8 cellular contexts compared by ENCODE assay signal in the genomic region with DNA sequence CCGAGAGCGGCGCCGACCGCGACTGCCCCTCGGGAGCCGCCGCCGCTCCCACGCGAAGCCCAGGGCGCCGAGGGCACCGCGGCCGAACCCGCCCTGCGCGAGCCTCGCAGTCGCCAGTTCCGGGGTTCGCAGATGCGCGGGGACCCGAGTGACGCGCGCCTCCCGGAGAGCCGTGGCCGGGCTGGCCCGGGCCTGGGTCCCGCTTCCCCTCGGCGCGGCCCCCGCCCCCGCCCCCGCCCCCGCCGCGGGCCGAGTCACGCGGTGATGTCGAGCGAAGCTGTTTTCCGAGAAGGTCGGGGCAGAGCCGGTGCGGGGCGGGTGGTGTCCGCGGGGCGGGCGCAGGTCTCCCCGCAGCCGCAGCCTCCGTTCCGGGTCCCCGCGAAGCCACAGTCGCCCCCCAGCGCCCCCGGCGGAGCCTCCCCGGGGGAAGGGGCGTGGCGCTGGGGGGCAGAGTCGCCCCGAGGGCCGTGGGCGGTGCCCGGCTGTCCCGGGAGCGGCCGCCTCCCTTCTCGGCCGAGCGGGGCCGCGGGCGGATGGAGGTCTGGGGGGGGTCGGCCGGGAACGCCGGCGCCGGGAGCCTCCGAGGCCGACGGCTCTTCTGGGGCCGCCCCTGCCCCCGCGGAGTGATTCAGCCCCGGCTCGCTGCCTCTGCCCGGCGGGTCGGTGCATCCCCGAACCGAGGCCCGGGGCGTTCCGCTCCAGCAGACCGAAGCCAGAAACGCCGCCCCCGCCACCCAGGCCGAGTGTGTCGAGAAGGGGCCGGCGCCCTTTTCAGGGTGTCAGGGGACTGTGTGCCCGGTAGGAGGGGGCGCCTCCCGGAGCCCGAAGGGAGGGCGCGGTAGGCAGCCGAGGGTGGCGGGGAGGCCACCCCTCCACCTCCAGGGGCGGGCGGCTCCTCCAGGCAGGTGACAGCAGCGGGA. TPM values are rescaled to one million over a fixed set of nuclear protein-coding genes. Genes with fewer than 3 reads are reported as not detected.
DNase-seq lines count a peak whose midpoint lies in the region; ATAC-seq and TF ChIP-seq lines count a peak whose summit lies in the region.

No MANE protein-coding gene starts in this region.

- no peaks in the 10 kb centered on the region for H3K36me3 ChIP-seq in HUES64 (ENCODE audit: insufficient read depth, low read length)
- no peaks in the 10 kb centered on the region for H3K36me3 ChIP-seq in prostate gland

- H3K9me3 ChIP-seq in CD4-positive, alpha-beta T cell (ENCODE audit: control insufficient read depth, low read length): no peaks in the 10 kb centered on the region
- H3K9me3 ChIP-seq in HUES64 (ENCODE audit: insufficient read depth, low read depth, low read length) (no peaks in the 10 kb centered on the region), prostate gland (no peaks in the 10 kb centered on the region)

- DNase-seq in CD4-positive, alpha-beta T cell: peak in 2 of 10 experiments; percentile 14 to 27
- DNase-seq in Right ventricle myocardium superior (no peak), prostate gland (ENCODE audit: low spot score) (no peak), NCI-H2081 (lab: John Stamatoyannopoulos, UW) (no peak), ureter (ENCODE audit: low spot score) (no peak)

- TF ChIP-seq POLR2A in prostate gland (IDR thresholded peaks at IDR 0.05): no peak

- POLR2A ChIA-PET in CD4-positive, alpha-beta T cell (lab: Charles Lee): no interaction called here

- no peaks in the 10 kb centered on the region for H3K36me3 Mint-ChIP-seq in CD4-positive, alpha-beta T cell (ENCODE audit: low read depth)
- peaks cover 43% of the 10 kb centered on the region for H3K36me3 Mint-ChIP-seq in activated T-helper 17 cell treated with anti-CD3 and anti-CD28 coated beads, Interleukin-2, amount 50 U/mL, for 72 hours (ENCODE audit: low read depth)

- intact Hi-C loops in CD4-positive, alpha-beta T cell (cut with DNase I, micrococcal nuclease): no loop called here
- intact Hi-C loops in Right ventricle myocardium superior (cut with DNase I) (no loop called here), prostate gland (cut with DNase I) (no loop called here)

- H3K9me3 Mint-ChIP-seq in CD4-positive, alpha-beta T cell: no peaks in the 10 kb centered on the region
- no peaks in the 10 kb centered on the region for H3K9me3 Mint-ChIP-seq in activated T-helper 17 cell treated with anti-CD3 and anti-CD28 coated beads, Interleukin-2, amount 50 U/mL, for 72 hours

- CTCF ChIA-PET in CD4-positive, alpha-beta T cell (lab: Charles Lee): no interaction called here

- peaks cover 7% of the 10 kb centered on the region for H3K4me1 Mint-ChIP-seq in CD4-positive, alpha-beta T cell (ENCODE audit: low read depth)
- peaks cover 19% of the 10 kb centered on the region for H3K4me1 Mint-ChIP-seq in activated T-helper 17 cell treated with anti-CD3 and anti-CD28 coated beads, Interleukin-2, amount 50 U/mL, for 72 hours

- no peak overlapping the region for H3K27ac Mint-ChIP-seq in CD4-positive, alpha-beta T cell
- no peak overlapping the region for H3K27ac Mint-ChIP-seq in activated T-helper 17 cell treated with anti-CD3 and anti-CD28 coated beads, Interleukin-2, amount 50 U/mL, for 72 hours

- peaks cover 13% of the 10 kb centered on the region for H3K4me1 ChIP-seq in HUES64 (ENCODE audit: insufficient read depth, low read length)
- H3K4me1 ChIP-seq in prostate gland (replicated peaks): peaks cover 11% of the 10 kb centered on the region

- peak; percentile 13 for ATAC-seq in CD4-positive, alpha-beta T cell (ENCODE audit: poor library complexity)
- ATAC-seq in activated T-helper 17 cell treated with anti-CD3 and anti-CD28 coated beads, Interleukin-2, amount 50 U/mL, for 72 hours (replicated peaks): peak; percentile 27
- peak; percentile 40 for ATAC-seq in Right ventricle myocardium superior (ENCODE audit: poor library complexity)
- ATAC-seq in HG03354 (IDR thresholded peaks at IDR 0.05; ENCODE audit: poor library complexity, severe bottlenecking, unreplicated experiment): no peak

- peaks cover 10% of the 10 kb centered on the region for H3K27me3 ChIP-seq in CD4-positive, alpha-beta T cell (ENCODE audit: control insufficient read depth, insufficient read depth, low read length)
- peaks cover 49% of the 10 kb centered on the region for H3K27me3 ChIP-seq in HUES64 (ENCODE audit: insufficient read depth, low read length)
- H3K27me3 ChIP-seq in prostate gland (replicated peaks; ENCODE audit: insufficient read depth): no peaks in the 10 kb centered on the region

- peaks cover 23% of the 10 kb centered on the region for H3K27me3 Mint-ChIP-seq in CD4-positive, alpha-beta T cell
- H3K27me3 Mint-ChIP-seq in activated T-helper 17 cell treated with anti-CD3 and anti-CD28 coated beads, Interleukin-2, amount 50 U/mL, for 72 hours: no peaks in the 10 kb centered on the region

- H3K4me3 Mint-ChIP-seq in CD4-positive, alpha-beta T cell: no peak overlapping the region
- peak overlapping the region; percentile 76 for H3K4me3 Mint-ChIP-seq in activated T-helper 17 cell treated with anti-CD3 and anti-CD28 coated beads, Interleukin-2, amount 50 U/mL, for 72 hours

- no peak for TF ChIP-seq CTCF in CD4-positive, alpha-beta T cell (IDR thresholded peaks at IDR 0.05)
- no peak for TF ChIP-seq CTCF in prostate gland (IDR thresholded peaks at IDR 0.05)

- H3K4me3 ChIP-seq in HUES64 (ENCODE audit: low read length) (peak overlapping the region; percentile 51), prostate gland (peak overlapping the region; percentile 70 to 71)

- peak overlapping the region; percentile 20; the same call in 1 of the 2 replicates for H3K9ac ChIP-seq in HUES64 (ENCODE audit: low read depth, low read length)

- 4% methylated on average over 126 of the region's 126 CpGs for WGBS in HUES64
- WGBS in prostate gland: 7% methylated on average over 47 of the region's 126 CpGs

- no peak overlapping the region for H3K27ac ChIP-seq in CD4-positive, alpha-beta T cell (ENCODE audit: low read depth, low read length)
- no peak overlapping the region for H3K27ac ChIP-seq in HUES64 (ENCODE audit: low read depth, low read length)
- H3K27ac ChIP-seq in prostate gland: peak overlapping the region; percentile 53 to 69

RNA-seq across cellular contexts. Expression of a gene that starts 1.5 kb away (rescaled TPM):
- total RNA-seq in CD4-positive, alpha-beta T cell: 10 to 100 TPM; 24.5 to 26.9 TPM
- 4.5 TPM for polyA plus RNA-seq in HUES64 (2013, experiment 1 of 2)
- polyA plus RNA-seq in HUES64 (2013, experiment 2 of 2): 7.5 TPM
- 10 to 100 TPM; 21.9 to 43.4 TPM for total RNA-seq in activated T-helper 17 cell treated with anti-CD3 and anti-CD28 coated beads, Interleukin-2, amount 50 U/mL, for 72 hours
- total RNA-seq in Right ventricle myocardium superior (70.3 TPM), prostate gland (10 to 100 TPM; 22.4 to 59.4 TPM), ureter (74.4 TPM)

Comparison
In these comparisons a context has a peak if more than half of its experiments do, and no peak if none do; other contexts are left out.
1. H3K27ac ChIP-seq: peak in prostate gland (2 of 2); none in CD4-positive, alpha-beta T cell (single experiment) and HUES64 (single experiment).